1 cellular context compared by ENCODE assay signal in genomic region chr14:49640540-49641417, GRCh38.
TF ChIP-seq lines count a peak whose summit lies in the region.

No MANE protein-coding gene starts in this region.

TF ChIP-seq in GM23338, 12 proteins besides CTCF, POLR2A, EP300 and RAD21 (continued from another document):
- TF ChIP-seq ETS1 (IDR thresholded peaks at IDR 0.05) = no peak
- no peak for TF ChIP-seq EZH2phosphoT487 (IDR thresholded peaks at IDR 0.05; ENCODE audit: unreplicated experiment)
- TF ChIP-seq EZH2 (IDR thresholded peaks at IDR 0.05; ENCODE audit: low read depth, unreplicated experiment) = no peak
- TF ChIP-seq NANOG (IDR thresholded peaks at IDR 0.05; ENCODE audit: borderline replicate concordance) = no peak
- no peak for TF ChIP-seq POLR2AphosphoS5 (IDR thresholded peaks at IDR 0.05; ENCODE audit: low read depth)
- TF ChIP-seq CREB1 (CRISPR knock-in tag; IDR thresholded peaks at IDR 0.05; ENCODE audit: low read depth) = no peak
- no peak for TF ChIP-seq STAT1 (IDR thresholded peaks at IDR 0.05; ENCODE audit: unreplicated experiment)
- no peak for TF ChIP-seq ZNF462 (CRISPR knock-in tag; IDR thresholded peaks at IDR 0.05)
- no peak for TF ChIP-seq REST (IDR thresholded peaks at IDR 0.05; ENCODE audit: unreplicated experiment)
- TF ChIP-seq ZNF331 (CRISPR knock-in tag; IDR thresholded peaks at IDR 0.05; ENCODE audit: low read depth) = no peak
